Comparison of ENCODE assay signal across 9 cellular contexts in the genomic region with DNA sequence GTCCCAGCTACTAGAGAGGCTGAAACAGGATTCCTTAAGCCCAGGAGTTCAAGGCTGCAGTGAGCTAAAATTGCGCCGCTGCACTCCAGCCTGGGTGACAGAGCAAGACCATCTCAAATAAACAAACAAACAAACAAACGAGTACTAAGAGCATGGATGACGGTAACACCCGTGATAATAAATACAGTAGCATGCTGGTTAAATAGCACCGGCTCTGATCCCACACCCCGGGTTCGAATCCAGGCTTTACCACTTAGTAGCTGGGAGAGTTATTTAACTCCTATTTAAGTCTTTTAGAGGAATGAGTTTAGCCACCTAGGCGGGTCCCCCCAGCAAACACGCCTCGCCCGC. TPM values are rescaled to one million over a fixed set of nuclear protein-coding genes. Genes with fewer than 3 reads are reported as not detected.
A peak's percentile ranks its signal among the peaks of the same experiment; 100 is the strongest.
DNase-seq lines count a peak whose midpoint lies in the region; TF ChIP-seq lines count a peak whose summit lies in the region.
"Had no signal": no experiment of that assay in that cellular context is flagged by ENCODE, and none has a peak within 500 bp of the region (broad histone marks: within the 10 kb centered on the region; RNA-seq: fewer than 3 reads in every experiment).

No MANE protein-coding gene starts in this region.

- H3K9ac ChIP-seq in OCI-LY1 (ENCODE audit: low read length): peak overlapping the region; percentile 93

- H3K9me3 ChIP-seq in Caco-2 (no peaks in the 10 kb centered on the region), OCI-LY1 (ENCODE audit: low read length) (no peaks in the 10 kb centered on the region)

- H3K79me2 ChIP-seq in OCI-LY1 (ENCODE audit: insufficient read depth, low read length): peaks cover 13% of the 10 kb centered on the region

- BruUV-seq in Caco-2 (replicated peaks; lab: Mats Ljungman, UMichigan): no TSS peak

- no peak overlapping the region for H2AFZ ChIP-seq in OCI-LY1 (ENCODE audit: low read length)

- H3K27ac Mint-ChIP-seq in Caco-2 (ENCODE audit: unreplicated experiment): no peak overlapping the region
- H3K27ac Mint-ChIP-seq in osteocyte (ENCODE audit: unreplicated experiment): no peak overlapping the region

- POLR2A ChIA-PET in Caco-2 (lab: Charles Lee): interaction anchor here (0.6 kb wide), 1 partner anchor 24 kb away, joined by 3 read pairs; no protein-coding TSS in a partner anchor

- H3K9me3 Mint-ChIP-seq in Caco-2 (ENCODE audit: unreplicated experiment) (no peaks in the 10 kb centered on the region), osteocyte (ENCODE audit: unreplicated experiment) (no peaks in the 10 kb centered on the region)

- H3K4me1 Mint-ChIP-seq in Caco-2 (ENCODE audit: low read depth, unreplicated experiment): no peaks in the 10 kb centered on the region
- H3K4me1 Mint-ChIP-seq in osteocyte (ENCODE audit: unreplicated experiment): peaks cover 12% of the 10 kb centered on the region

- H3K4me3 ChIP-seq in Caco-2 (ENCODE audit: low read depth, low read length) (peak overlapping the region; percentile 76), OCI-LY1 (ENCODE audit: low read depth, low read length, poor library complexity, severe bottlenecking) (peak overlapping the region; percentile 94), epithelial cell of esophagus (ENCODE audit: low read length) (peak overlapping the region; percentile 96)

- H3K27ac ChIP-seq in OCI-LY1 (ENCODE audit: low read depth, low read length, poor library complexity, severe bottlenecking): no peak overlapping the region

- CTCF ChIA-PET in Caco-2 (lab: Charles Lee): no interaction called here

- H3K27me3 Mint-ChIP-seq in Caco-2 (ENCODE audit: insufficient read depth, unreplicated experiment) (no peaks in the 10 kb centered on the region), osteocyte (ENCODE audit: unreplicated experiment) (peaks cover 24% of the 10 kb centered on the region)

- H3K9me2 ChIP-seq in OCI-LY1 (ENCODE audit: low read depth, low read length): no peaks in the 10 kb centered on the region

- no peaks in the 10 kb centered on the region; the same call in 1 of the 2 replicates for H3K36me3 ChIP-seq in Caco-2 (ENCODE audit: control insufficient read depth, insufficient read depth, low read length)
- peaks cover 9% of the 10 kb centered on the region; the same call in 1 of the 2 replicates for H3K36me3 ChIP-seq in OCI-LY1 (ENCODE audit: insufficient read depth, low read length)

- no peaks in the 10 kb centered on the region for H4K20me1 ChIP-seq in OCI-LY1 (ENCODE audit: insufficient read depth, low read length)

- TF ChIP-seq CTCF in Caco-2 (IDR thresholded peaks at IDR 0.05; ENCODE audit: insufficient read depth in 1 of 2, low read depth in 1 of 2, low read length in 1 of 2, severe bottlenecking in 1 of 2, unreplicated experiment in 1 of 2) (no peak), OCI-LY1 (IDR thresholded peaks at IDR 0.05; ENCODE audit: low read length) (no peak), epithelial cell of esophagus (IDR thresholded peaks at IDR 0.05; ENCODE audit: insufficient read depth, low read depth, low read length, missing control alignments) (no peak), osteocyte (IDR thresholded peaks at IDR 0.05) (no peak)

- H3K4me2 ChIP-seq in OCI-LY1 (ENCODE audit: low read length): peak overlapping the region; percentile 80

- intact Hi-C loops in Caco-2 (cut with micrococcal nuclease; ENCODE audit: unreplicated experiment): no loop called here

- H3K4me3 Mint-ChIP-seq in Caco-2 (ENCODE audit: unreplicated experiment) (peak overlapping the region; percentile 90), osteocyte (ENCODE audit: unreplicated experiment) (peak overlapping the region; percentile 97)

- H3K36me3 Mint-ChIP-seq in Caco-2 (ENCODE audit: insufficient read depth, unreplicated experiment): peaks cover 8% of the 10 kb centered on the region
- H3K36me3 Mint-ChIP-seq in osteocyte (ENCODE audit: unreplicated experiment): peaks cover 10% of the 10 kb centered on the region

- H3F3A ChIP-seq in OCI-LY1 (ENCODE audit: insufficient read depth, low read length): no peaks in the 10 kb centered on the region

- H3K4me1 ChIP-seq in Caco-2 (no peaks in the 10 kb centered on the region), OCI-LY1 (ENCODE audit: insufficient read depth, low read length, severe bottlenecking) (peaks cover 9% of the 10 kb centered on the region)

- DNase-seq in Caco-2 (no peak), epithelial cell of esophagus (ENCODE audit: low read depth) (no peak), osteocyte (ENCODE audit: extremely low spot score, unreplicated experiment) (no peak), SIG-M5 (lab: John Stamatoyannopoulos, UW) (no peak), NCI-H526 treated with DMSO at 0.1 percent for 48 hours (lab: John Stamatoyannopoulos, UW) (no peak), NCI-H1436 (lab: John Stamatoyannopoulos, UW) (no peak), inferior parietal cortex (ENCODE audit: extremely low spot score) (no peak)

- H3K27me3 ChIP-seq in Caco-2 (replicated peaks; ENCODE audit: control insufficient read depth, insufficient read depth, low read length): no peaks in the 10 kb centered on the region
- H3K27me3 ChIP-seq in OCI-LY1 (ENCODE audit: insufficient read depth, low read length): peaks cover 4% of the 10 kb centered on the region; the same call in 1 of the 2 replicates

RNA-seq across cellular contexts. Expression of a gene that starts 0.3 kb away (rescaled TPM):
- 35.3 and 39.8 TPM in 2 replicates for total RNA-seq in Caco-2 (2022)
- total RNA-seq in osteocyte: 40.1 and 46.2 TPM in 2 replicates

RNA-seq across cellular contexts. Expression of a gene that starts 30.9 kb away (rescaled TPM):
- total RNA-seq in Caco-2 (2022): not detected in 2 replicates
- not detected in 2 replicates for total RNA-seq in osteocyte
- total RNA-seq: T-helper 1 cell treated with Interleukin-12 subunit alpha and Interleukin-12 subunit beta and Interleukin-4 antibody, amounts not matched to agents 30 ng/mL and 1 ng/mL, for 36 hours had no signal

RNA-seq across cellular contexts. Expression of a gene that starts 53.2 kb away (rescaled TPM):
- total RNA-seq in Caco-2 (2022) (28.8 and 34.9 TPM in 2 replicates), osteocyte (2.7 and 3.0 TPM in 2 replicates)
